ENCODE assay signal across 8 cellular contexts in the genomic region with DNA sequence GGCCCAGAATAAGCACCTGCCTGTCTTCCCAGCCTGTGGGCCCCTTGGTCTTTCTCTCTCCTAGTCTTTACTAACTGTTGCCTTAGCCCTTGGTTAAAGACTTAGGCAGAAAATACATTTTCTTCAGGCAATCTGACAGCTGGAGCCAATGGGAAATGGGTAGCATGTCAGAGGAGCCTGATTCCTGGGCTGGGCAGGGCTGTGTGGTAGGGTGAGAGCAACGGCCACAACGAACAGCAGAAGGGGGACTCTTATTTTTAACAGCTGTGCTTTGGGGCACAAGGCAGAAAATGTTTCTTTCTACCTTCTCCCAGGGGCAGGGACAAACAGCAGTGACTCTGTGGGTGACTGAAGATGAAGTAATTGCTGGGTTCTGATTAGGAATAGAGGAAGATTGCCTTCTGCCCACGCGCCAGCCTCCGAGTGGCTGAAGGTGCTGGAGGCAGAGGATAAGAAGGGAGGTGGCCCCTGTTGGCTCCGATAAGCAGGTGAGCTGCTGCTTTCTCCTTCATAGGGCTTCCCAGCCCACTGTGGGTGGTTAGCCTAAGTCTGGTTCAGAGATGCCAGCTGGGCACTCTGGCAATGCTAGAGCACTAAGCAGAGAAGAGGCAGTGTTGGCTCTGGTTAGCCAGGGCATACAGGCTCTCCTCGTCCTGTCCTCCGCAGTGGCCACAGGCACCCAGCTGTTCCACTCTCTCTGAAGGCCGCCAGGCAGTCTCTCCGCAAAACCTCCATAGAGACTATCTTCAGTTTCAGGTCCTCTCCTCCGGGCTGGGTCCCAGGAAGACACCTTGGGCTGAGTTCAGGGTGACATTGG. TPM values are rescaled to one million over a fixed set of nuclear protein-coding genes. Genes with fewer than 3 reads are reported as not detected.
DNase-seq lines count a peak whose midpoint lies in the region; ATAC-seq and TF ChIP-seq lines count a peak whose summit lies in the region.

No MANE protein-coding gene starts in this region.

- H3K4me3 ChIP-seq in hepatocyte, result peak overlapping the region; percentile 1

- peak overlapping the region; percentile 81 for H3K4me2 ChIP-seq in hepatocyte

- no peak overlapping the region for H3K27ac Mint-ChIP-seq in activated naive CD4-positive, alpha-beta T cell treated with anti-CD3 and anti-CD28 coated beads, Interleukin-2, amount 10 ng/mL, durations not matched to agents 7 days and 5 days
- no peak overlapping the region for H3K27ac Mint-ChIP-seq in activated naive CD4-positive, alpha-beta T cell treated with anti-CD3 and anti-CD28 coated beads, Interleukin-2, amount 50 U/mL, for 72 hours

- H3K9me2 ChIP-seq in hepatocyte (replicated peaks; ENCODE audit: insufficient read depth), result no peaks in the 10 kb centered on the region

- 4% methylated on average over 11 of the region's 11 CpGs for WGBS in hepatocyte (ENCODE audit: low lambda C conversion rate, missing lambda C conversion rate)

- H3K36me3 Mint-ChIP-seq in activated naive CD4-positive, alpha-beta T cell treated with anti-CD3 and anti-CD28 coated beads, Interleukin-2, amount 10 ng/mL, durations not matched to agents 7 days and 5 days, result no peaks in the 10 kb centered on the region
- H3K36me3 Mint-ChIP-seq in activated naive CD4-positive, alpha-beta T cell treated with anti-CD3 and anti-CD28 coated beads, Interleukin-2, amount 50 U/mL, for 72 hours, result no peaks in the 10 kb centered on the region

- peaks cover 63% of the 10 kb centered on the region for H3K4me1 Mint-ChIP-seq in activated naive CD4-positive, alpha-beta T cell treated with anti-CD3 and anti-CD28 coated beads, Interleukin-2, amount 10 ng/mL, durations not matched to agents 7 days and 5 days

- DNase-seq in activated naive CD4-positive, alpha-beta T cell treated with anti-CD3 and anti-CD28 coated beads, Interleukin-2, amount 10 ng/mL, durations not matched to agents 7 days and 5 days, result peak; percentile 24
- DNase-seq in activated naive CD4-positive, alpha-beta T cell treated with anti-CD3 and anti-CD28 coated beads, Interleukin-2, amount 50 U/mL, for 72 hours (ENCODE audit: low spot score in 2 of 2), result no peak
- DNase-seq in UCSD-AML1 (lab: John Stamatoyannopoulos, UW; ENCODE audit: unreplicated experiment) (peak; percentile 40), hepatocyte (ENCODE audit: low spot score) (peak; percentile 43), A172 (ENCODE audit: low spot score) (no peak), NK-92 (lab: John Stamatoyannopoulos, UW; ENCODE audit: unreplicated experiment) (no peak), globus pallidus (ENCODE audit: low spot score) (no peak)

- H3K4me1 ChIP-seq in hepatocyte (ENCODE audit: insufficient read depth), result peaks cover 53% of the 10 kb centered on the region

- no peak overlapping the region for H2AFZ ChIP-seq in hepatocyte

- no peak for ATAC-seq in activated naive CD4-positive, alpha-beta T cell treated with anti-CD3 and anti-CD28 coated beads, Interleukin-2, amount 50 U/mL, for 72 hours

- peak overlapping the region; percentile 69 for H3K4me3 Mint-ChIP-seq in activated naive CD4-positive, alpha-beta T cell treated with anti-CD3 and anti-CD28 coated beads, Interleukin-2, amount 10 ng/mL, durations not matched to agents 7 days and 5 days

- CTCF ChIA-PET in activated naive CD4-positive, alpha-beta T cell treated with anti-CD3 and anti-CD28 coated beads, Interleukin-2, amount 10 ng/mL, durations not matched to agents 7 days and 5 days (lab: Charles Lee), result interaction anchor here (0.7 to 2.5 kb wide), 7 partner anchors 9 to 191 kb away, joined by 3 to 8 read pairs (median 5); no protein-coding TSS in a partner anchor

- H4K20me1 ChIP-seq in hepatocyte (ENCODE audit: insufficient read depth, poor library complexity, severe bottlenecking), result no peaks in the 10 kb centered on the region

- no peaks in the 10 kb centered on the region for H3K9me3 Mint-ChIP-seq in activated naive CD4-positive, alpha-beta T cell treated with anti-CD3 and anti-CD28 coated beads, Interleukin-2, amount 10 ng/mL, durations not matched to agents 7 days and 5 days
- no peaks in the 10 kb centered on the region for H3K9me3 Mint-ChIP-seq in activated naive CD4-positive, alpha-beta T cell treated with anti-CD3 and anti-CD28 coated beads, Interleukin-2, amount 50 U/mL, for 72 hours

- no peaks in the 10 kb centered on the region for H3K36me3 ChIP-seq in hepatocyte (replicated peaks; ENCODE audit: insufficient read depth, low read depth)

- no peaks in the 10 kb centered on the region for H3K79me2 ChIP-seq in hepatocyte

- peaks cover 15% of the 10 kb centered on the region for H3K27me3 ChIP-seq in hepatocyte

- no peak overlapping the region for H3K27ac ChIP-seq in hepatocyte
- peak overlapping the region; percentile 93 for H3K27ac ChIP-seq in temporal lobe (ENCODE audit: low read depth, low read length)

- H3K9me3 ChIP-seq in hepatocyte (ENCODE audit: low read depth), result no peaks in the 10 kb centered on the region

- TF ChIP-seq CTCF in hepatocyte (IDR thresholded peaks at IDR 0.05; ENCODE audit: poor library complexity), result no peak

- H3K27me3 Mint-ChIP-seq in activated naive CD4-positive, alpha-beta T cell treated with anti-CD3 and anti-CD28 coated beads, Interleukin-2, amount 10 ng/mL, durations not matched to agents 7 days and 5 days, result peaks cover 66% of the 10 kb centered on the region

RNA-seq across cellular contexts. Expression of a gene that starts 1.5 kb away (rescaled TPM):
- 1 to 10 TPM in 1 of 2 donors, not detected in 1; 1.4 TPM for total RNA-seq in activated naive CD4-positive, alpha-beta T cell treated with anti-CD3 and anti-CD28 coated beads, Interleukin-2, amount 50 U/mL, for 72 hours
- total RNA-seq in hepatocyte (0.90 and 2.8 TPM in 2 replicates), temporal lobe (3.7 TPM)
- polyA plus RNA-seq in hepatocyte, result 3.9 and 4.1 TPM in 2 replicates
- 0.60 and 1.4 TPM in 2 replicates for total RNA-seq in A172 (2014; rRNA removed; shearing (Covaris generic))

RNA-seq across cellular contexts. Expression of a gene that starts 9.4 kb away (rescaled TPM):
- total RNA-seq in activated naive CD4-positive, alpha-beta T cell treated with anti-CD3 and anti-CD28 coated beads, Interleukin-2, amount 50 U/mL, for 72 hours, result 10 to 100 TPM; 15.5 to 23.5 TPM
- total RNA-seq in hepatocyte, result 13.4 and 15.4 TPM in 2 replicates
- 9.1 and 18.5 TPM in 2 replicates for polyA plus RNA-seq in hepatocyte
- 9.8 TPM for total RNA-seq in temporal lobe
- 20.5 and 22.9 TPM in 2 replicates for total RNA-seq in A172 (2014; rRNA removed; shearing (Covaris generic))

RNA-seq across cellular contexts. Expression of a gene that starts 19.7 kb away (rescaled TPM):
- total RNA-seq in activated naive CD4-positive, alpha-beta T cell treated with anti-CD3 and anti-CD28 coated beads, Interleukin-2, amount 50 U/mL, for 72 hours, result 10 to 100 TPM; 49.5 to 59.6 TPM
- total RNA-seq in hepatocyte (41.3 and 45.7 TPM in 2 replicates), temporal lobe (16.0 TPM)
- polyA plus RNA-seq in hepatocyte, result 35.9 and 42.3 TPM in 2 replicates
- total RNA-seq in A172 (2014; rRNA removed; shearing (Covaris generic)), result 20.7 and 21.4 TPM in 2 replicates

RNA-seq across cellular contexts. Expression of a gene that starts 50.7 kb away (rescaled TPM):
- 1 to 10 TPM in 1 of 2 donors, not detected in 1; 1.6 TPM for total RNA-seq in activated naive CD4-positive, alpha-beta T cell treated with anti-CD3 and anti-CD28 coated beads, Interleukin-2, amount 50 U/mL, for 72 hours
- 123 and 129 TPM in 2 replicates for total RNA-seq in hepatocyte
- 445 and 476 TPM in 2 replicates for polyA plus RNA-seq in hepatocyte
- 11.3 TPM for total RNA-seq in temporal lobe
- 0.74 and 4.8 TPM in 2 replicates for total RNA-seq in A172 (2014; rRNA removed; shearing (Covaris generic))

Comparison
In these comparisons a context has a peak if more than half of its experiments do, and no peak if none do; other contexts are left out.
1. DNase-seq: peak in activated naive CD4-positive, alpha-beta T cell treated with anti-CD3 and anti-CD28 coated beads, Interleukin-2, amount 10 ng/mL, durations not matched to agents 7 days and 5 days (single experiment), UCSD-AML1 (single experiment) and hepatocyte (single experiment); none in activated naive CD4-positive, alpha-beta T cell treated with anti-CD3 and anti-CD28 coated beads, Interleukin-2, amount 50 U/mL, for 72 hours (0 of 2), A172 (single experiment), NK-92 (single experiment) and globus pallidus (single experiment).